In the genomic region with DNA sequence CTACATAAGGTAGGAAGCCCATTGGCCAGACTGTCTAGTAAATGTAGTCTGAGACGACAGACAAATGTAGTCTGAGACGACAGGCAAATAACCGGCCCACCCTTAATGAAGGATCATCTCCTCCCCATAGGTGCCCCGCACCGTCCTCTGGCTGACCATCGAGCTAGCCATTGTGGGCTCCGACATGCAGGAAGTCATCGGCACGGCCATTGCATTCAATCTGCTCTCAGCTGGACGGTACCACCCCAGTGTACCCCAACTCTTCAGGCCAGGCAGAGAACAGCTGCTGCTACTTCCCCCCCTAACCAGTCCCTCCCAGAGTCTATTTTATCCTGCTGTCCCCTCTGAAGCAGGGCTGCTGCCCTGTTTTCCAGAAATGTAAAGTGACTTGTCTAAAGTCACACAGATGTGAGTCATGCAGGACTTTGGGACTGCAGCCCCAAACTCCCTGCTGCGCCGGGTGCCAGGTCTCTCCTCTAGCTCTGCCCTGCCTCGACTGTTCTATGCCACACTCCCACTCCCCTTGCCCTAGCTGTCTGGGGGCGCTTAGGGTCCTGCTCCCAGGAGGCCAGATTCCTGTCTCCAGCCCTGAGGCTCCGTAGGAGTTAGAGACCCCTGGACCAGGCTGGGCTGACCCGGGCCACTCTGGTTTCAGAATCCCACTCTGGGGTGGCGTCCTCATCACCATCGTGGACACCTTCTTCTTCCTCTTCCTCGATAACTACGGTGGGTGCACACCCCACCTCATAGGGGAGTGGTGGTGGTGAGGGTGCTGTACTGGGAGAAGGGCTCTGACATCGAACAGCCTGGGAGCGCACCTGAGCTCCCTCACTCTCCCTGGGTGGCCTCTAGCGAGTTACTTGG, we compare ENCODE assay signal across 1 cellular context.
A peak's percentile ranks its signal among the peaks of the same experiment; 100 is the strongest.
TF ChIP-seq lines count a peak whose summit lies in the region.

No MANE protein-coding gene starts in this region.

TF ChIP-seq in HepG2, 621 proteins besides CTCF, POLR2A, EP300 and RAD21 (continued from another document and continues in another):
- TF ChIP-seq, protein P1, sequence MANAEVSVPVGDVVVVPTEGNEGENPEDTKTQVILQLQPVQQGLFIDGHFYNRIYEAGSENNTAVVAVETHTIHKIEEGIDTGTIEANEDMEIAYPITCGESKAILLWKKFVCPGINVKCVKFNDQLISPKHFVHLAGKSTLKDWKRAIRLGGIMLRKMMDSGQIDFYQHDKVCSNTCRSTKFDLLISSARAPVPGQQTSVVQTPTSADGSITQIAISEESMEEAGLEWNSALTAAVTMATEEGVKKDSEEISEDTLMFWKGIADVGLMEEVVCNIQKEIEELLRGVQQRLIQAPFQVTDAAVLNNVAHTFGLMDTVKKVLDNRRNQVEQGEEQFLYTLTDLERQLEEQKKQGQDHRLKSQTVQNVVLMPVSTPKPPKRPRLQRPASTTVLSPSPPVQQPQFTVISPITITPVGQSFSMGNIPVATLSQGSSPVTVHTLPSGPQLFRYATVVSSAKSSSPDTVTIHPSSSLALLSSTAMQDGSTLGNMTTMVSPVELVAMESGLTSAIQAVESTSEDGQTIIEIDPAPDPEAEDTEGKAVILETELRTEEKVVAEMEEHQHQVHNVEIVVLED (CRISPR knock-in tag; IDR thresholded peaks at IDR 0.05; ENCODE audit: borderline replicate concordance), result no peak
- TF ChIP-seq, protein P2, sequence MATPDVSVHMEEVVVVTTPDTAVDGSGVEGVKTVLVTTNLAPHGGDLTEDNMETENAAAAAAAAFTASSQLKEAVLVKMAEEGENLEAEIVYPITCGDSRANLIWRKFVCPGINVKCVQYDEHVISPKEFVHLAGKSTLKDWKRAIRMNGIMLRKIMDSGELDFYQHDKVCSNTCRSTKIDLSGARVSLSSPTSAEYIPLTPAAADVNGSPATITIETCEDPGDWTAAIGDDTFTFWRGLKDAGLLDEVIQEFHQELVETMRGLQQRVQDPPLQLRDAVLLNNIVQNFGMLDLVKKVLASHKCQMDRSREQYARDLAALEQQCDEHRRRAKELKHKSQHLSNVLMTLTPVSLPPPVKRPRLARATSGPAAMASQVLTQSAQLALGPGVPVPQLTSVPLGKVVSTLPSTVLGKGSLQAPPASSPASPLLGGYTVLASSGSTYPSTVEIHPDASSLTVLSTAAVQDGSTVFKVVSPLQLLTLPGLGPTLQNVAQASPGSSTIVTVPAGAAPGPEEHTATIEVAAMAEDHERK (CRISPR knock-in tag; IDR thresholded peaks at IDR 0.05; ENCODE audit: low read depth), result no peak
- TF ChIP-seq ZNF891 (CRISPR knock-in tag; IDR thresholded peaks at IDR 0.05) (peak; percentile 68; the same call in 1 of the 2 replicates), NCOR1 (IDR thresholded peaks at IDR 0.05; ENCODE audit: borderline replicate concordance, low read length) (no peak), ZNF24 (IDR thresholded peaks at IDR 0.05) (no peak), MTF1 (CRISPR knock-in tag; IDR thresholded peaks at IDR 0.05) (no peak), TOE1 (CRISPR knock-in tag; IDR thresholded peaks at IDR 0.05) (no peak), ZKSCAN8 (CRISPR knock-in tag; IDR thresholded peaks at IDR 0.05; ENCODE audit: borderline replicate concordance) (no peak), RAD51 (IDR thresholded peaks at IDR 0.05; ENCODE audit: borderline replicate concordance) (no peak), MEF2D (CRISPR knock-in tag; IDR thresholded peaks at IDR 0.05) (no peak), MLLT10 (CRISPR knock-in tag; IDR thresholded peaks at IDR 0.05) (no peak), ELF1 (CRISPR knock-in tag; IDR thresholded peaks at IDR 0.05) (no peak), ZNF879 (CRISPR knock-in tag; IDR thresholded peaks at IDR 0.05) (no peak), ZNF556 (CRISPR knock-in tag; IDR thresholded peaks at IDR 0.05; ENCODE audit: borderline replicate concordance) (no peak), ZNF292 (CRISPR knock-in tag; IDR thresholded peaks at IDR 0.05; ENCODE audit: borderline replicate concordance, low read depth) (no peak), FOXC1 (CRISPR knock-in tag; IDR thresholded peaks at IDR 0.05; ENCODE audit: borderline replicate concordance) (0 out of 2 replicates have a peak, but pooled peaks have one; percentile 52), ONECUT2 (CRISPR knock-in tag; IDR thresholded peaks at IDR 0.05) (no peak), SATB2 (CRISPR knock-in tag; IDR thresholded peaks at IDR 0.05) (no peak), ZFY (CRISPR knock-in tag; IDR thresholded peaks at IDR 0.05) (0 out of 2 replicates have a peak, but pooled peaks have one; percentile 6), AKAP8 (CRISPR knock-in tag; IDR thresholded peaks at IDR 0.05) (no peak), RCOR2 (CRISPR knock-in tag; IDR thresholded peaks at IDR 0.05) (no peak), SAP130 (CRISPR knock-in tag; IDR thresholded peaks at IDR 0.05; ENCODE audit: low read depth) (no peak), SRSF4 (IDR thresholded peaks at IDR 0.05; ENCODE audit: low read depth, low read length, poor library complexity, severe bottlenecking) (no peak), ZNF30 (CRISPR knock-in tag; IDR thresholded peaks at IDR 0.05) (no peak), ZNF780A (CRISPR knock-in tag; IDR thresholded peaks at IDR 0.05) (0 out of 2 replicates have a peak, but pooled peaks have one; percentile 4), ZNF274 (CRISPR knock-in tag; IDR thresholded peaks at IDR 0.05) (peak; percentile 90)
- TF ChIP-seq, protein P3, sequence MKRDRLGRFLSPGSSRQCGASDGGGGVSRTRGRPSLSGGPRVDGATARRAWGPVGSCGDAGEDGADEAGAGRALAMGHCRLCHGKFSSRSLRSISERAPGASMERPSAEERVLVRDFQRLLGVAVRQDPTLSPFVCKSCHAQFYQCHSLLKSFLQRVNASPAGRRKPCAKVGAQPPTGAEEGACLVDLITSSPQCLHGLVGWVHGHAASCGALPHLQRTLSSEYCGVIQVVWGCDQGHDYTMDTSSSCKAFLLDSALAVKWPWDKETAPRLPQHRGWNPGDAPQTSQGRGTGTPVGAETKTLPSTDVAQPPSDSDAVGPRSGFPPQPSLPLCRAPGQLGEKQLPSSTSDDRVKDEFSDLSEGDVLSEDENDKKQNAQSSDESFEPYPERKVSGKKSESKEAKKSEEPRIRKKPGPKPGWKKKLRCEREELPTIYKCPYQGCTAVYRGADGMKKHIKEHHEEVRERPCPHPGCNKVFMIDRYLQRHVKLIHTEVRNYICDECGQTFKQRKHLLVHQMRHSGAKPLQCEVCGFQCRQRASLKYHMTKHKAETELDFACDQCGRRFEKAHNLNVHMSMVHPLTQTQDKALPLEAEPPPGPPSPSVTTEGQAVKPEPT (CRISPR knock-in tag; IDR thresholded peaks at IDR 0.05; ENCODE audit: low read depth), result no peak
- TF ChIP-seq, protein P4, sequence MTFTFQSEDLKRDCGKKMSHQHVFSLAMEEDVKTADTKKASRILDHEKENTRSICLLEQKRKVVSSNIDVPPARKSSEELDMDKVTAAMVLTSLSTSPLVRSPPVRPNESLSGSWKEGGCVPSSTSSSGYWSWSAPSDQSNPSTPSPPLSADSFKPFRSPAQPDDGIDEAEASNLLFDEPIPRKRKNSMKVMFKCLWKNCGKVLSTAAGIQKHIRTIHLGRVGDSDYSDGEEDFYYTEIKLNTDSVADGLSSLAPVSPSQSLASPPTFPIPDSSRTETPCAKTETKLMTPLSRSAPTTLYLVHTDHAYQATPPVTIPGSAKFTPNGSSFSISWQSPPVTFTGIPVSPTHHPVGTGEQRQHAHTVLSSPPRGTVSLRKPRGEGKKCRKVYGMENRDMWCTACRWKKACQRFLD (CRISPR knock-in tag; IDR thresholded peaks at IDR 0.05; ENCODE audit: borderline replicate concordance), result no peak
- TF ChIP-seq, protein P5, sequence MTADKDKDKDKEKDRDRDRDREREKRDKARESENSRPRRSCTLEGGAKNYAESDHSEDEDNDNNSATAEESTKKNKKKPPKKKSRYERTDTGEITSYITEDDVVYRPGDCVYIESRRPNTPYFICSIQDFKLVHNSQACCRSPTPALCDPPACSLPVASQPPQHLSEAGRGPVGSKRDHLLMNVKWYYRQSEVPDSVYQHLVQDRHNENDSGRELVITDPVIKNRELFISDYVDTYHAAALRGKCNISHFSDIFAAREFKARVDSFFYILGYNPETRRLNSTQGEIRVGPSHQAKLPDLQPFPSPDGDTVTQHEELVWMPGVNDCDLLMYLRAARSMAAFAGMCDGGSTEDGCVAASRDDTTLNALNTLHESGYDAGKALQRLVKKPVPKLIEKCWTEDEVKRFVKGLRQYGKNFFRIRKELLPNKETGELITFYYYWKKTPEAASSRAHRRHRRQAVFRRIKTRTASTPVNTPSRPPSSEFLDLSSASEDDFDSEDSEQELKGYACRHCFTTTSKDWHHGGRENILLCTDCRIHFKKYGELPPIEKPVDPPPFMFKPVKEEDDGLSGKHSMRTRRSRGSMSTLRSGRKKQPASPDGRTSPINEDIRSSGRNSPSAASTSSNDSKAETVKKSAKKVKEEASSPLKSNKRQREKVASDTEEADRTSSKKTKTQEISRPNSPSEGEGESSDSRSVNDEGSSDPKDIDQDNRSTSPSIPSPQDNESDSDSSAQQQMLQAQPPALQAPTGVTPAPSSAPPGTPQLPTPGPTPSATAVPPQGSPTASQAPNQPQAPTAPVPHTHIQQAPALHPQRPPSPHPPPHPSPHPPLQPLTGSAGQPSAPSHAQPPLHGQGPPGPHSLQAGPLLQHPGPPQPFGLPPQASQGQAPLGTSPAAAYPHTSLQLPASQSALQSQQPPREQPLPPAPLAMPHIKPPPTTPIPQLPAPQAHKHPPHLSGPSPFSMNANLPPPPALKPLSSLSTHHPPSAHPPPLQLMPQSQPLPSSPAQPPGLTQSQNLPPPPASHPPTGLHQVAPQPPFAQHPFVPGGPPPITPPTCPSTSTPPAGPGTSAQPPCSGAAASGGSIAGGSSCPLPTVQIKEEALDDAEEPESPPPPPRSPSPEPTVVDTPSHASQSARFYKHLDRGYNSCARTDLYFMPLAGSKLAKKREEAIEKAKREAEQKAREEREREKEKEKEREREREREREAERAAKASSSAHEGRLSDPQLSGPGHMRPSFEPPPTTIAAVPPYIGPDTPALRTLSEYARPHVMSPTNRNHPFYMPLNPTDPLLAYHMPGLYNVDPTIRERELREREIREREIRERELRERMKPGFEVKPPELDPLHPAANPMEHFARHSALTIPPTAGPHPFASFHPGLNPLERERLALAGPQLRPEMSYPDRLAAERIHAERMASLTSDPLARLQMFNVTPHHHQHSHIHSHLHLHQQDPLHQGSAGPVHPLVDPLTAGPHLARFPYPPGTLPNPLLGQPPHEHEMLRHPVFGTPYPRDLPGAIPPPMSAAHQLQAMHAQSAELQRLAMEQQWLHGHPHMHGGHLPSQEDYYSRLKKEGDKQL (CRISPR knock-in tag; IDR thresholded peaks at IDR 0.05; ENCODE audit: low read depth), result no peak
- TF ChIP-seq, protein P6, sequence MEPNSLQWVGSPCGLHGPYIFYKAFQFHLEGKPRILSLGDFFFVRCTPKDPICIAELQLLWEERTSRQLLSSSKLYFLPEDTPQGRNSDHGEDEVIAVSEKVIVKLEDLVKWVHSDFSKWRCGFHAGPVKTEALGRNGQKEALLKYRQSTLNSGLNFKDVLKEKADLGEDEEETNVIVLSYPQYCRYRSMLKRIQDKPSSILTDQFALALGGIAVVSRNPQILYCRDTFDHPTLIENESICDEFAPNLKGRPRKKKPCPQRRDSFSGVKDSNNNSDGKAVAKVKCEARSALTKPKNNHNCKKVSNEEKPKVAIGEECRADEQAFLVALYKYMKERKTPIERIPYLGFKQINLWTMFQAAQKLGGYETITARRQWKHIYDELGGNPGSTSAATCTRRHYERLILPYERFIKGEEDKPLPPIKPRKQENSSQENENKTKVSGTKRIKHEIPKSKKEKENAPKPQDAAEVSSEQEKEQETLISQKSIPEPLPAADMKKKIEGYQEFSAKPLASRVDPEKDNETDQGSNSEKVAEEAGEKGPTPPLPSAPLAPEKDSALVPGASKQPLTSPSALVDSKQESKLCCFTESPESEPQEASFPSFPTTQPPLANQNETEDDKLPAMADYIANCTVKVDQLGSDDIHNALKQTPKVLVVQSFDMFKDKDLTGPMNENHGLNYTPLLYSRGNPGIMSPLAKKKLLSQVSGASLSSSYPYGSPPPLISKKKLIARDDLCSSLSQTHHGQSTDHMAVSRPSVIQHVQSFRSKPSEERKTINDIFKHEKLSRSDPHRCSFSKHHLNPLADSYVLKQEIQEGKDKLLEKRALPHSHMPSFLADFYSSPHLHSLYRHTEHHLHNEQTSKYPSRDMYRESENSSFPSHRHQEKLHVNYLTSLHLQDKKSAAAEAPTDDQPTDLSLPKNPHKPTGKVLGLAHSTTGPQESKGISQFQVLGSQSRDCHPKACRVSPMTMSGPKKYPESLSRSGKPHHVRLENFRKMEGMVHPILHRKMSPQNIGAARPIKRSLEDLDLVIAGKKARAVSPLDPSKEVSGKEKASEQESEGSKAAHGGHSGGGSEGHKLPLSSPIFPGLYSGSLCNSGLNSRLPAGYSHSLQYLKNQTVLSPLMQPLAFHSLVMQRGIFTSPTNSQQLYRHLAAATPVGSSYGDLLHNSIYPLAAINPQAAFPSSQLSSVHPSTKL (CRISPR knock-in tag; IDR thresholded peaks at IDR 0.05), result no peak
- TF ChIP-seq, protein P7, sequence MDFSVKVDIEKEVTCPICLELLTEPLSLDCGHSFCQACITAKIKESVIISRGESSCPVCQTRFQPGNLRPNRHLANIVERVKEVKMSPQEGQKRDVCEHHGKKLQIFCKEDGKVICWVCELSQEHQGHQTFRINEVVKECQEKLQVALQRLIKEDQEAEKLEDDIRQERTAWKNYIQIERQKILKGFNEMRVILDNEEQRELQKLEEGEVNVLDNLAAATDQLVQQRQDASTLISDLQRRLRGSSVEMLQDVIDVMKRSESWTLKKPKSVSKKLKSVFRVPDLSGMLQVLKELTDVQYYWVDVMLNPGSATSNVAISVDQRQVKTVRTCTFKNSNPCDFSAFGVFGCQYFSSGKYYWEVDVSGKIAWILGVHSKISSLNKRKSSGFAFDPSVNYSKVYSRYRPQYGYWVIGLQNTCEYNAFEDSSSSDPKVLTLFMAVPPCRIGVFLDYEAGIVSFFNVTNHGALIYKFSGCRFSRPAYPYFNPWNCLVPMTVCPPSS (IDR thresholded peaks at IDR 0.05), result no peak
- TF ChIP-seq, protein P8, sequence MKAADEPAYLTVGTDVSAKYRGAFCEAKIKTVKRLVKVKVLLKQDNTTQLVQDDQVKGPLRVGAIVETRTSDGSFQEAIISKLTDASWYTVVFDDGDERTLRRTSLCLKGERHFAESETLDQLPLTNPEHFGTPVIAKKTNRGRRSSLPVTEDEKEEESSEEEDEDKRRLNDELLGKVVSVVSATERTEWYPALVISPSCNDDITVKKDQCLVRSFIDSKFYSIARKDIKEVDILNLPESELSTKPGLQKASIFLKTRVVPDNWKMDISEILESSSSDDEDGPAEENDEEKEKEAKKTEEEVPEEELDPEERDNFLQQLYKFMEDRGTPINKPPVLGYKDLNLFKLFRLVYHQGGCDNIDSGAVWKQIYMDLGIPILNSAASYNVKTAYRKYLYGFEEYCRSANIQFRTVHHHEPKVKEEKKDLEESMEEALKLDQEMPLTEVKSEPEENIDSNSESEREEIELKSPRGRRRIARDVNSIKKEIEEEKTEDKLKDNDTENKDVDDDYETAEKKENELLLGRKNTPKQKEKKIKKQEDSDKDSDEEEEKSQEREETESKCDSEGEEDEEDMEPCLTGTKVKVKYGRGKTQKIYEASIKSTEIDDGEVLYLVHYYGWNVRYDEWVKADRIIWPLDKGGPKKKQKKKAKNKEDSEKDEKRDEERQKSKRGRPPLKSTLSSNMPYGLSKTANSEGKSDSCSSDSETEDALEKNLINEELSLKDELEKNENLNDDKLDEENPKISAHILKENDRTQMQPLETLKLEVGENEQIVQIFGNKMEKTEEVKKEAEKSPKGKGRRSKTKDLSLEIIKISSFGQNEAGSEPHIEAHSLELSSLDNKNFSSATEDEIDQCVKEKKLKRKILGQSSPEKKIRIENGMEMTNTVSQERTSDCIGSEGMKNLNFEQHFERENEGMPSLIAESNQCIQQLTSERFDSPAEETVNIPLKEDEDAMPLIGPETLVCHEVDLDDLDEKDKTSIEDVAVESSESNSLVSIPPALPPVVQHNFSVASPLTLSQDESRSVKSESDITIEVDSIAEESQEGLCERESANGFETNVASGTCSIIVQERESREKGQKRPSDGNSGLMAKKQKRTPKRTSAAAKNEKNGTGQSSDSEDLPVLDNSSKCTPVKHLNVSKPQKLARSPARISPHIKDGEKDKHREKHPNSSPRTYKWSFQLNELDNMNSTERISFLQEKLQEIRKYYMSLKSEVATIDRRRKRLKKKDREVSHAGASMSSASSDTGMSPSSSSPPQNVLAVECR (CRISPR knock-in tag; IDR thresholded peaks at IDR 0.05; ENCODE audit: borderline replicate concordance), result no peak
